Comparison of ENCODE assay signal across 10 cellular contexts in genomic region chr16:89300976-89301360, GRCh38.
A peak's percentile ranks its signal among the peaks of the same experiment; 100 is the strongest.
DNase-seq lines count a peak whose midpoint lies in the region; ATAC-seq and TF ChIP-seq lines count a peak whose summit lies in the region.
"Had no signal": no experiment of that assay in that cellular context is flagged by ENCODE, and none has a peak within 500 bp of the region (broad histone marks: within the 10 kb centered on the region; RNA-seq: fewer than 3 reads in every experiment).

No MANE protein-coding gene starts in this region.

- ATAC-seq in natural killer cell (no peak), GM21786 (IDR thresholded peaks at IDR 0.05; ENCODE audit: unreplicated experiment) (no peak), GM21381 (IDR thresholded peaks at IDR 0.05; ENCODE audit: unreplicated experiment) (no peak)
- ATAC-seq in natural killer cell treated with Interleukin-12 subunit alpha and Interleukin-12 subunit beta and Interleukin-15 and Interleukin-18, amount 100 ng/mL, for 72 hours = no peak

- no peak for TF ChIP-seq POLR2A in esophagus squamous epithelium (IDR thresholded peaks at IDR 0.05)
- no peak for TF ChIP-seq POLR2A in ovary (IDR thresholded peaks at IDR 0.05)
- TF ChIP-seq POLR2A in vagina (IDR thresholded peaks at IDR 0.05) = no peak
- no peak for TF ChIP-seq POLR2A in lower leg skin (IDR thresholded peaks at IDR 0.05)

- 79 to 82% methylated on average over 8 to 9 of the region's 9 CpGs for WGBS in esophagus squamous epithelium, 2 donors
- WGBS in ovary, 3 donors = 53 to 58% (median 56%) methylated on average over 9 of the region's 9 CpGs
- 80 to 84% methylated on average over 9 of the region's 9 CpGs for WGBS in lower leg skin, 2 donors

- H3K36me3 ChIP-seq in esophagus squamous epithelium (peaks cover 13 to 80% (median 18%) of the 10 kb centered on the region in 3 donors), ovary (no peaks in the 10 kb centered on the region), vagina (peaks cover 0 to 22% of the 10 kb centered on the region in 2 donors)

- H3K9me3 Mint-ChIP-seq in natural killer cell = no peaks in the 10 kb centered on the region
- H3K9me3 Mint-ChIP-seq in natural killer cell treated with Interleukin-12 subunit alpha and Interleukin-12 subunit beta and Interleukin-15 and Interleukin-18, amount 100 ng/mL, for 72 hours = no peaks in the 10 kb centered on the region

- H3K27ac Mint-ChIP-seq in natural killer cell = peak overlapping the region in 1 of 2 donors; percentile 63
- H3K27ac Mint-ChIP-seq in natural killer cell treated with Interleukin-12 subunit alpha and Interleukin-12 subunit beta and Interleukin-15 and Interleukin-18, amount 100 ng/mL, for 72 hours = no peak overlapping the region

- H3K4me3 ChIP-seq in esophagus squamous epithelium = no peak overlapping the region
- no peak overlapping the region for H3K4me3 ChIP-seq in ovary
- H3K4me3 ChIP-seq in vagina = no peak overlapping the region
- H3K4me3 ChIP-seq in lower leg skin (ENCODE audit: low read depth, poor library complexity, severe bottlenecking) = no peak overlapping the region

- peaks cover 29 to 75% (median 49%) of the 10 kb centered on the region in 3 donors for H3K4me1 ChIP-seq in esophagus squamous epithelium
- H3K4me1 ChIP-seq in ovary (ENCODE audit: insufficient read depth) = peaks cover 40% of the 10 kb centered on the region
- peaks cover 53% of the 10 kb centered on the region for H3K4me1 ChIP-seq in vagina

- no peak for TF ChIP-seq EP300 in ovary (IDR thresholded peaks at IDR 0.05)

- H3K27me3 ChIP-seq in esophagus squamous epithelium = no peaks in the 10 kb centered on the region
- no peaks in the 10 kb centered on the region for H3K27me3 ChIP-seq in ovary
- no peaks in the 10 kb centered on the region for H3K27me3 ChIP-seq in vagina

- H3K4me3 Mint-ChIP-seq in natural killer cell = peak overlapping the region; percentile 42
- no peak overlapping the region for H3K4me3 Mint-ChIP-seq in natural killer cell treated with Interleukin-12 subunit alpha and Interleukin-12 subunit beta and Interleukin-15 and Interleukin-18, amount 100 ng/mL, for 72 hours

- DNase-seq in natural killer cell = no peak
- DNase-seq in natural killer cell treated with Interleukin-12 subunit alpha and Interleukin-12 subunit beta and Interleukin-15 and Interleukin-18, amount 100 ng/mL, for 72 hours (ENCODE audit: low spot score) = no peak
- no peak for DNase-seq in esophagus squamous epithelium (lab: John Stamatoyannopoulos, UW)
- DNase-seq in ovary = peak in 2 of 5 donors; percentile 59 to 76
- DNase-seq in vagina (ENCODE audit: extremely low spot score in 2 of 2) = no peak
- DNase-seq in lower leg skin (ENCODE audit: low spot score in 2 of 2) = no peak
- DNase-seq: activated T-cell treated with anti-CD3 and anti-CD28 coated beads for 4 hours; central memory CD4-positive, alpha-beta T cell had no signal

- no peaks in the 10 kb centered on the region for H3K36me3 Mint-ChIP-seq in natural killer cell
- peaks cover 10% of the 10 kb centered on the region for H3K36me3 Mint-ChIP-seq in natural killer cell treated with Interleukin-12 subunit alpha and Interleukin-12 subunit beta and Interleukin-15 and Interleukin-18, amount 100 ng/mL, for 72 hours

- no peaks in the 10 kb centered on the region for H3K9me3 ChIP-seq in esophagus squamous epithelium
- no peaks in the 10 kb centered on the region for H3K9me3 ChIP-seq in ovary
- H3K9me3 ChIP-seq in vagina = no peaks in the 10 kb centered on the region

- TF ChIP-seq CTCF in natural killer cell (IDR thresholded peaks at IDR 0.05) (no peak), esophagus squamous epithelium (IDR thresholded peaks at IDR 0.05) (no peak), ovary (IDR thresholded peaks at IDR 0.05) (no peak), vagina (IDR thresholded peaks at IDR 0.05) (no peak), lower leg skin (IDR thresholded peaks at IDR 0.05) (no peak)

- peaks cover 68 to 71% of the 10 kb centered on the region in 2 donors for H3K4me1 Mint-ChIP-seq in natural killer cell
- peaks cover 42 to 56% of the 10 kb centered on the region in 2 donors for H3K4me1 Mint-ChIP-seq in natural killer cell treated with Interleukin-12 subunit alpha and Interleukin-12 subunit beta and Interleukin-15 and Interleukin-18, amount 100 ng/mL, for 72 hours (ENCODE audit: low read depth in 2 of 2)

- no peaks in the 10 kb centered on the region for H3K27me3 Mint-ChIP-seq in natural killer cell (ENCODE audit: low read depth in 2 of 2)
- H3K27me3 Mint-ChIP-seq in natural killer cell treated with Interleukin-12 subunit alpha and Interleukin-12 subunit beta and Interleukin-15 and Interleukin-18, amount 100 ng/mL, for 72 hours = no peaks in the 10 kb centered on the region

- intact Hi-C loops in natural killer cell (cut with micrococcal nuclease) = no loop called here
- intact Hi-C loops in esophagus squamous epithelium (cut with DNase I) = no loop called here
- intact Hi-C loops in ovary (cut with DNase I) = no loop called here
- intact Hi-C loops in vagina (cut with DNase I) = no loop called here
- intact Hi-C loops in lower leg skin (cut with DNase I; ENCODE audit: low total_unique reads) = no loop called here

- H3K27ac ChIP-seq in esophagus squamous epithelium (peak overlapping the region; percentile 66 to 86 (median 85)), ovary (peak overlapping the region; percentile 37 to 82), vagina (peak overlapping the region; percentile 84)
